Comparison of ENCODE assay signal across 16 cellular contexts in genomic region chr4:141391771-141392170, GRCh38.
DNase-seq lines count a peak whose midpoint lies in the region; ATAC-seq lines count a peak whose summit lies in the region.
"Had no signal": no experiment of that assay in that cellular context is flagged by ENCODE, and none has a peak within 500 bp of the region (broad histone marks: within the 10 kb centered on the region; RNA-seq: fewer than 3 reads in every experiment).

No MANE protein-coding gene starts in this region.

- no peaks in the 10 kb centered on the region for H3K27me3 ChIP-seq in SJCRH30
- H3K27me3 ChIP-seq: tibial nerve had no signal

- H3K27ac ChIP-seq in SJCRH30: no peak overlapping the region
- H3K27ac ChIP-seq: 22Rv1, tibial nerve had no signal

- ATAC-seq in HG03457 (IDR thresholded peaks at IDR 0.05; ENCODE audit: unreplicated experiment): no peak
- ATAC-seq: stimulated activated memory B cell treated with anti-CD40 and anti-IgM and Interleukin-4, amounts not matched to agents 10 μg/mL and 1 μg/mL and 100 μg/mL, for 72 hours had no signal

- DNase-seq in NCI-H1105 treated with DMSO at 0.1 percent for 48 hours (lab: John Stamatoyannopoulos, UW): peak; percentile 28
- no peak for DNase-seq in NCI-H1105 (lab: John Stamatoyannopoulos, UW)
- peak; percentile 41 to 85 for DNase-seq in NCI-H2081 (lab: John Stamatoyannopoulos, UW)
- DNase-seq in SJCRH30: peak; percentile 4 to 40
- peak; percentile 78 for DNase-seq in renal cortical epithelial cell (ENCODE audit: low read depth)
- no peak for DNase-seq in activated CD4-positive, alpha-beta T cell treated with anti-CD3 and anti-CD28 coated beads, Interleukin-2, amount 50 U/mL, for 4 hours
- no peak for DNase-seq in NCI-H524 treated with DMSO at 0.1 percent for 48 hours (lab: John Stamatoyannopoulos, UW)
- DNase-seq: activated CD8-positive, alpha-beta memory T cell treated with anti-CD3 and anti-CD28 coated beads, Interleukin-2, amount 50 U/mL, for 4 hours; activated gamma-delta T cell treated with Interleukin-2 at 50 U/mL for 16 hours; C1 segment of cervical spinal cord; KBM-7; stimulated activated CD4-positive, alpha-beta T cell treated with anti-CD3 and anti-CD28 coated beads, Interleukin-12 subunit alpha, Interleukin-12 subunit beta, amount 100 ng/mL, for 4 hours had no signal

- no peaks in the 10 kb centered on the region for H3K9me3 ChIP-seq in SJCRH30 (replicated peaks)
- H3K9me3 ChIP-seq: tibial nerve had no signal

- no peak overlapping the region for H3K4me3 ChIP-seq in SJCRH30
- H3K4me3 ChIP-seq: tibial nerve had no signal

- no peaks in the 10 kb centered on the region for H3K36me3 ChIP-seq in SJCRH30
- H3K36me3 ChIP-seq: tibial nerve had no signal

- peaks cover 12% of the 10 kb centered on the region for H3K4me1 ChIP-seq in SJCRH30

Comparison
In these comparisons a context has a peak if more than half of its experiments do, and no peak if none do; other contexts are left out.
1. DNase-seq: peak in NCI-H1105 treated with DMSO at 0.1 percent for 48 hours (single experiment), NCI-H2081 (2 of 2), SJCRH30 (2 of 2) and renal cortical epithelial cell (single experiment); none in NCI-H1105 (single experiment), activated CD4-positive, alpha-beta T cell treated with anti-CD3 and anti-CD28 coated beads, Interleukin-2, amount 50 U/mL, for 4 hours (0 of 2) and NCI-H524 treated with DMSO at 0.1 percent for 48 hours (single experiment).